8 cellular contexts compared by ENCODE assay signal in genomic region chr1:18928406-18928805, GRCh38. TPM values are rescaled to one million over a fixed set of nuclear protein-coding genes. Genes with fewer than 3 reads are reported as not detected.
A peak's percentile ranks its signal among the peaks of the same experiment; 100 is the strongest.
DNase-seq lines count a peak whose midpoint lies in the region; ATAC-seq and TF ChIP-seq lines count a peak whose summit lies in the region.

No MANE protein-coding gene starts in this region.

- no peaks in the 10 kb centered on the region for H3K9me3 ChIP-seq in CD4-positive, CD25-positive, alpha-beta regulatory T cell (ENCODE audit: control insufficient read depth in 2 of 2, low read length in 2 of 2)

- H3K9me3 Mint-ChIP-seq in CD4-positive, CD25-positive, alpha-beta regulatory T cell: no peaks in the 10 kb centered on the region
- H3K9me3 Mint-ChIP-seq in activated T-helper 2 cell treated with anti-CD3 and anti-CD28 coated beads, Interferon-gamma antibody, Interleukin-2, Interleukin-4, amounts not matched to agents 10 μg/mL and 5 μg/mL and 100 μg/mL, durations not matched to agents 14 hours and 24 hours and 36 hours: no peaks in the 10 kb centered on the region
- no peaks in the 10 kb centered on the region for H3K9me3 Mint-ChIP-seq in natural killer cell treated with Interleukin-12 subunit alpha and Interleukin-12 subunit beta and Interleukin-15 and Interleukin-18, amount 100 ng/mL, for 72 hours

- TF ChIP-seq CTCF in GM12865 (IDR thresholded peaks at IDR 0.05; ENCODE audit: insufficient read depth, low read depth, low read length, missing control alignments): no peak

- peak overlapping the region; percentile 89 to 98 (median 91) for H3K27ac Mint-ChIP-seq in CD4-positive, CD25-positive, alpha-beta regulatory T cell
- H3K27ac Mint-ChIP-seq in activated T-helper 2 cell treated with anti-CD3 and anti-CD28 coated beads, Interferon-gamma antibody, Interleukin-2, Interleukin-4, amounts not matched to agents 10 μg/mL and 5 μg/mL and 100 μg/mL, durations not matched to agents 14 hours and 24 hours and 36 hours: peak overlapping the region; percentile 96
- peak overlapping the region; percentile 98 to 99 for H3K27ac Mint-ChIP-seq in natural killer cell treated with Interleukin-12 subunit alpha and Interleukin-12 subunit beta and Interleukin-15 and Interleukin-18, amount 100 ng/mL, for 72 hours

- peaks cover 97% of the 10 kb centered on the region for H3K4me1 ChIP-seq in CD4-positive, CD25-positive, alpha-beta regulatory T cell (ENCODE audit: control insufficient read depth, insufficient read depth, low read length, poor library complexity, severe bottlenecking)

- no peak for ATAC-seq in CD4-positive, CD25-positive, alpha-beta regulatory T cell (ENCODE audit: low read depth in 2 of 2)
- ATAC-seq in natural killer cell treated with Interleukin-12 subunit alpha and Interleukin-12 subunit beta and Interleukin-15 and Interleukin-18, amount 100 ng/mL, for 72 hours: no peak
- no peak for ATAC-seq in GM18870 (IDR thresholded peaks at IDR 0.05; ENCODE audit: unreplicated experiment)

- DNase-seq in CD4-positive, CD25-positive, alpha-beta regulatory T cell: no peak
- DNase-seq in GM12865 (ENCODE audit: low read depth) (no peak), AML-193 (lab: John Stamatoyannopoulos, UW) (no peak), NCI-H187 treated with DMSO at 0.1 percent for 48 hours (lab: John Stamatoyannopoulos, UW) (no peak), NCI-H748 treated with DMSO at 0.1 percent for 48 hours (lab: John Stamatoyannopoulos, UW) (no peak)
- no peak for DNase-seq in activated T-helper 2 cell treated with anti-CD3 and anti-CD28 coated beads, Interferon-gamma antibody, Interleukin-2, Interleukin-4, amounts not matched to agents 10 μg/mL and 5 μg/mL and 100 μg/mL, durations not matched to agents 14 hours and 24 hours and 36 hours (ENCODE audit: low spot score)
- no peak for DNase-seq in natural killer cell treated with Interleukin-12 subunit alpha and Interleukin-12 subunit beta and Interleukin-15 and Interleukin-18, amount 100 ng/mL, for 72 hours (ENCODE audit: low spot score)

- peak overlapping the region; percentile 80 to 95 (median 86) for H3K4me3 Mint-ChIP-seq in CD4-positive, CD25-positive, alpha-beta regulatory T cell
- H3K4me3 Mint-ChIP-seq in activated T-helper 2 cell treated with anti-CD3 and anti-CD28 coated beads, Interferon-gamma antibody, Interleukin-2, Interleukin-4, amounts not matched to agents 10 μg/mL and 5 μg/mL and 100 μg/mL, durations not matched to agents 14 hours and 24 hours and 36 hours (ENCODE audit: low read depth): peak overlapping the region; percentile 83
- peak overlapping the region; percentile 90 for H3K4me3 Mint-ChIP-seq in natural killer cell treated with Interleukin-12 subunit alpha and Interleukin-12 subunit beta and Interleukin-15 and Interleukin-18, amount 100 ng/mL, for 72 hours

- no peaks in the 10 kb centered on the region for H3K27me3 Mint-ChIP-seq in CD4-positive, CD25-positive, alpha-beta regulatory T cell
- no peaks in the 10 kb centered on the region for H3K27me3 Mint-ChIP-seq in activated T-helper 2 cell treated with anti-CD3 and anti-CD28 coated beads, Interferon-gamma antibody, Interleukin-2, Interleukin-4, amounts not matched to agents 10 μg/mL and 5 μg/mL and 100 μg/mL, durations not matched to agents 14 hours and 24 hours and 36 hours (ENCODE audit: low read depth)
- no peaks in the 10 kb centered on the region for H3K27me3 Mint-ChIP-seq in natural killer cell treated with Interleukin-12 subunit alpha and Interleukin-12 subunit beta and Interleukin-15 and Interleukin-18, amount 100 ng/mL, for 72 hours

- H3K27me3 ChIP-seq in CD4-positive, CD25-positive, alpha-beta regulatory T cell (ENCODE audit: control insufficient read depth, insufficient read depth, low read length): no peaks in the 10 kb centered on the region

- H3K36me3 Mint-ChIP-seq in CD4-positive, CD25-positive, alpha-beta regulatory T cell: peaks cover 3% of the 10 kb centered on the region
- peaks cover 9% of the 10 kb centered on the region for H3K36me3 Mint-ChIP-seq in activated T-helper 2 cell treated with anti-CD3 and anti-CD28 coated beads, Interferon-gamma antibody, Interleukin-2, Interleukin-4, amounts not matched to agents 10 μg/mL and 5 μg/mL and 100 μg/mL, durations not matched to agents 14 hours and 24 hours and 36 hours (ENCODE audit: low read depth)
- peaks cover 6% of the 10 kb centered on the region for H3K36me3 Mint-ChIP-seq in natural killer cell treated with Interleukin-12 subunit alpha and Interleukin-12 subunit beta and Interleukin-15 and Interleukin-18, amount 100 ng/mL, for 72 hours

- no peaks in the 10 kb centered on the region for H3K36me3 ChIP-seq in CD4-positive, CD25-positive, alpha-beta regulatory T cell (ENCODE audit: control insufficient read depth, insufficient read depth, low read length)

- H3K4me3 ChIP-seq in CD4-positive, CD25-positive, alpha-beta regulatory T cell (ENCODE audit: low read depth, low read length): peak overlapping the region; percentile 51
- H3K4me3 ChIP-seq in GM12865 (ENCODE audit: low read depth, low read length): peak overlapping the region; percentile 56; the same call in 1 of the 2 replicates

- peaks cover 9 to 95% (median 61%) of the 10 kb centered on the region in 4 donors for H3K4me1 Mint-ChIP-seq in CD4-positive, CD25-positive, alpha-beta regulatory T cell
- peaks cover 72% of the 10 kb centered on the region for H3K4me1 Mint-ChIP-seq in activated T-helper 2 cell treated with anti-CD3 and anti-CD28 coated beads, Interferon-gamma antibody, Interleukin-2, Interleukin-4, amounts not matched to agents 10 μg/mL and 5 μg/mL and 100 μg/mL, durations not matched to agents 14 hours and 24 hours and 36 hours (ENCODE audit: low read depth)
- H3K4me1 Mint-ChIP-seq in natural killer cell treated with Interleukin-12 subunit alpha and Interleukin-12 subunit beta and Interleukin-15 and Interleukin-18, amount 100 ng/mL, for 72 hours (ENCODE audit: low read depth in 2 of 2): peaks cover 48 to 66% of the 10 kb centered on the region in 2 donors

- peak overlapping the region; percentile 89 for H3K27ac ChIP-seq in CD4-positive, CD25-positive, alpha-beta regulatory T cell (ENCODE audit: insufficient read depth, low read length, poor library complexity, severe bottlenecking)

- intact Hi-C loops in activated T-helper 2 cell treated with anti-CD3 and anti-CD28 coated beads, Interferon-gamma antibody, Interleukin-2, Interleukin-4, amounts not matched to agents 10 μg/mL and 5 μg/mL and 100 μg/mL, durations not matched to agents 14 hours and 24 hours and 36 hours (cut with micrococcal nuclease): no loop called here

RNA-seq across cellular contexts. Expression of gene ALDH4A1, which starts 26.1 kb away (rescaled TPM):
- 1.4 TPM for total RNA-seq in CD4-positive, CD25-positive, alpha-beta regulatory T cell
- 1 to 10 TPM; 1.0 to 2.0 (median 1.5) TPM for polyA plus RNA-seq in CD4-positive, CD25-positive, alpha-beta regulatory T cell
- total RNA-seq in activated T-helper 2 cell treated with anti-CD3 and anti-CD28 coated beads, Interferon-gamma antibody, Interleukin-2, Interleukin-4, amounts not matched to agents 10 μg/mL and 5 μg/mL and 100 μg/mL, durations not matched to agents 14 hours and 24 hours and 36 hours: 4.4 and 5.0 TPM in 2 replicates
- total RNA-seq in natural killer cell treated with Interleukin-12 subunit alpha and Interleukin-12 subunit beta and Interleukin-15 and Interleukin-18, amount 100 ng/mL, for 72 hours: 1 to 10 TPM; 4.4 to 5.7 TPM

RNA-seq across cellular contexts. Expression of gene IFFO2, which starts 28.1 kb away (rescaled TPM):
- total RNA-seq in CD4-positive, CD25-positive, alpha-beta regulatory T cell: 101 TPM
- 1 to 10 TPM; 1.4 to 4.7 (median 2.9) TPM for polyA plus RNA-seq in CD4-positive, CD25-positive, alpha-beta regulatory T cell
- 48.5 and 49.4 TPM in 2 replicates for total RNA-seq in activated T-helper 2 cell treated with anti-CD3 and anti-CD28 coated beads, Interferon-gamma antibody, Interleukin-2, Interleukin-4, amounts not matched to agents 10 μg/mL and 5 μg/mL and 100 μg/mL, durations not matched to agents 14 hours and 24 hours and 36 hours
- 10 to 100 TPM; 23.5 to 44.2 TPM for total RNA-seq in natural killer cell treated with Interleukin-12 subunit alpha and Interleukin-12 subunit beta and Interleukin-15 and Interleukin-18, amount 100 ng/mL, for 72 hours
